ENCODE assay signal across 1 cellular context in the genomic region with DNA sequence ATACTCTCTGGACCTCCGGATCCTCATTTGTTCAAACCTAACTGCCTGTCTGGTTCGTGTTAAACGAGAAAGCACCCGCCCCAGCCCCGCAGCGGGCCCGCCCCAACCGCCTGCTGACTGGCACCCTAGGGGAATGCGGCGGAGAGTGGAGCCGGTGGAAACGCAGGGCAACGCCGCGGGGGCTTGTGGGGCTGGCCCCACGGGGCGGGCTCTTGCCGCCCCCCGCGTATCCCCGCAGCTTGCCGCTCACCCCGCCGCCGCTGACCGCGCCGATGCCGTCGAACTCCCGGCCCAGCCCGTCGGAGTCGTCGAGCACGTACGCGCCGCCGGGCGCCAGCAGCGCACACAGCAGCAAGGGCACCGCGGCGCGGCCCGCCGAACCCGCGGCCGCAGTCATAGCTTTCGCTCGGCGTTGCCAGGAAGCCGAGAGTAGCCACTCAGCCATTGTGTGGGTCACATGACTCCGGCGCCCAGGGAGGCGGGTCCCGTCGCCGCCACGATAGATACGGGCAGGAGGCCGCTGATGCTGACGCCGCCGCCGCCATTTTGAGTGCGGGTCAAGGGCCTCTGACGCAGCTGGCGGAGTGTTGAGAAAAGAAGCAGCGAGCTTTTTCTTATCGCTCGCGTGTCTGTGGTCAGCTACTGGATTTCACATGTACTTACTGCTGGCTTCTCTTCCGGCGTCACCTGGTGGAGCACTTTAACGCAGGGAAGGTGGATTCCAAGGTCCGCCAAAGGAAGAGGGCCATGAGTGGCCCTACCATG.
TF ChIP-seq lines count a peak whose summit lies in the region.

A gene (minus strand): TSS at position 463 of the 765 bp plus-strand sequence. CDS start 18 bp downstream, at position 445.

TF ChIP-seq in HEK293, 187 proteins besides CTCF, POLR2A, EP300 and RAD21 (continued from another document and continues in another):
- TF ChIP-seq, protein P1, sequence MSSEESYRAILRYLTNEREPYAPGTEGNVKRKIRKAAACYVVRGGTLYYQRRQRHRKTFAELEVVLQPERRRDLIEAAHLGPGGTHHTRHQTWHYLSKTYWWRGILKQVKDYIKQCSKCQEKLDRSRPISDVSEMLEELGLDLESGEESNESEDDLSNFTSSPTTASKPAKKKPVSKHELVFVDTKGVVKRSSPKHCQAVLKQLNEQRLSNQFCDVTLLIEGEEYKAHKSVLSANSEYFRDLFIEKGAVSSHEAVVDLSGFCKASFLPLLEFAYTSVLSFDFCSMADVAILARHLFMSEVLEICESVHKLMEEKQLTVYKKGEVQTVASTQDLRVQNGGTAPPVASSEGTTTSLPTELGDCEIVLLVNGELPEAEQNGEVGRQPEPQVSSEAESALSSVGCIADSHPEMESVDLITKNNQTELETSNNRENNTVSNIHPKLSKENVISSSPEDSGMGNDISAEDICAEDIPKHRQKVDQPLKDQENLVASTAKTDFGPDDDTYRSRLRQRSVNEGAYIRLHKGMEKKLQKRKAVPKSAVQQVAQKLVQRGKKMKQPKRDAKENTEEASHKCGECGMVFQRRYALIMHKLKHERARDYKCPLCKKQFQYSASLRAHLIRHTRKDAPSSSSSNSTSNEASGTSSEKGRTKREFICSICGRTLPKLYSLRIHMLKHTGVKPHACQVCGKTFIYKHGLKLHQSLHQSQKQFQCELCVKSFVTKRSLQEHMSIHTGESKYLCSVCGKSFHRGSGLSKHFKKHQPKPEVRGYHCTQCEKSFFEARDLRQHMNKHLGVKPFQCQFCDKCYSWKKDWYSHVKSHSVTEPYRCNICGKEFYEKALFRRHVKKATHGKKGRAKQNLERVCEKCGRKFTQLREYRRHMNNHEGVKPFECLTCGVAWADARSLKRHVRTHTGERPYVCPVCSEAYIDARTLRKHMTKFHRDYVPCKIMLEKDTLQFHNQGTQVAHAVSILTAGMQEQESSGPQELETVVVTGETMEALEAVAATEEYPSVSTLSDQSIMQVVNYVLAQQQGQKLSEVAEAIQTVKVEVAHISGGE (tag by site-specific recombination; conservative IDR thresholded peaks at IDR 0.05; ENCODE audit: low read depth), result no peak
- TF ChIP-seq ZNF558 (tag by site-specific recombination; IDR thresholded peaks at IDR 0.05) (no peak), ZNF202 (tag by site-specific recombination; IDR thresholded peaks at IDR 0.05; ENCODE audit: borderline replicate concordance) (no peak), OSR2 (tag by site-specific recombination; IDR thresholded peaks at IDR 0.05) (peak; percentile 41; the same call in 1 of the 2 replicates), ZNF548 (tag by site-specific recombination; IDR thresholded peaks at IDR 0.05) (no peak), TCF7L2 (IDR thresholded peaks at IDR 0.05; ENCODE audit: borderline replicate concordance, low read depth, low read length) (no peak), ZSCAN30 (tag by site-specific recombination; IDR thresholded peaks at IDR 0.05) (0 out of 2 replicates have a peak, but pooled peaks have one; percentile 43), ZNF629 (tag by site-specific recombination; IDR thresholded peaks at IDR 0.05) (peak; percentile 24; the same call in 1 of the 2 replicates), ZBTB7A (tag by site-specific recombination; IDR thresholded peaks at IDR 0.05; ENCODE audit: low read depth) (no peak), ZNF624 (tag by site-specific recombination; IDR thresholded peaks at IDR 0.05) (no peak), SALL2 (tag by site-specific recombination; IDR thresholded peaks at IDR 0.05; ENCODE audit: borderline replicate concordance) (no peak), ZNF157 (tag by site-specific recombination; IDR thresholded peaks at IDR 0.05) (no peak), ZNF658 (tag by site-specific recombination; IDR thresholded peaks at IDR 0.05) (no peak), ZNF174 (tag by site-specific recombination; IDR thresholded peaks at IDR 0.05) (no peak), ZNF23 (tag by site-specific recombination; IDR thresholded peaks at IDR 0.05; ENCODE audit: borderline replicate concordance) (no peak), ZBTB20 (tag by site-specific recombination; IDR thresholded peaks at IDR 0.05) (no peak; the same call in 1 of the 2 replicates), ZNF501 (tag by site-specific recombination; IDR thresholded peaks at IDR 0.05) (no peak), ZBTB1 (tag by site-specific recombination; IDR thresholded peaks at IDR 0.05) (no peak), ZNF660 (tag by site-specific recombination; IDR thresholded peaks at IDR 0.05) (0 out of 2 replicates have a peak, but pooled peaks have one; percentile 22), BCL11A (tag by site-specific recombination; IDR thresholded peaks at IDR 0.05; ENCODE audit: low read depth) (no peak), ZBTB17 (tag by site-specific recombination; IDR thresholded peaks at IDR 0.05) (peak; percentile 61; the same call in 1 of the 2 replicates), ZNF623 (tag by site-specific recombination; IDR thresholded peaks at IDR 0.05) (no peak), GLIS1 (tag by site-specific recombination; IDR thresholded peaks at IDR 0.05) (peak; percentile 12; the same call in 1 of the 2 replicates), SP7 (tag by site-specific recombination; IDR thresholded peaks at IDR 0.05) (0 out of 2 replicates have a peak, but pooled peaks have one; percentile 32), KLF9 (tag by site-specific recombination; IDR thresholded peaks at IDR 0.05; ENCODE audit: low read depth) (0 out of 2 replicates have a peak, but pooled peaks have one; percentile 24), ZNF133 (tag by site-specific recombination; IDR thresholded peaks at IDR 0.05) (no peak), ZNF266 (tag by site-specific recombination; IDR thresholded peaks at IDR 0.05; ENCODE audit: low read depth) (no peak), ZNF677 (tag by site-specific recombination; IDR thresholded peaks at IDR 0.05) (no peak), ZBTB8A (tag by site-specific recombination; IDR thresholded peaks at IDR 0.05) (no peak), SCRT2 (tag by site-specific recombination; IDR thresholded peaks at IDR 0.05) (no peak), ZNF596 (tag by site-specific recombination; IDR thresholded peaks at IDR 0.05) (no peak), ZBTB48 (tag by site-specific recombination; IDR thresholded peaks at IDR 0.05) (peak; percentile 48; the same call in 1 of the 2 replicates), IKZF3 (tag by site-specific recombination; IDR thresholded peaks at IDR 0.05) (no peak), ZNF211 (tag by site-specific recombination; IDR thresholded peaks at IDR 0.05; ENCODE audit: low read depth) (no peak), ZNF701 (tag by site-specific recombination; IDR thresholded peaks at IDR 0.05) (no peak), ZNF521 (tag by site-specific recombination; IDR thresholded peaks at IDR 0.05) (no peak), GFI1B (tag by site-specific recombination; IDR thresholded peaks at IDR 0.05) (no peak), ZNF426 (tag by site-specific recombination; IDR thresholded peaks at IDR 0.05) (no peak), ZNF747 (tag by site-specific recombination; IDR thresholded peaks at IDR 0.05) (no peak)
- TF ChIP-seq, protein P2, sequence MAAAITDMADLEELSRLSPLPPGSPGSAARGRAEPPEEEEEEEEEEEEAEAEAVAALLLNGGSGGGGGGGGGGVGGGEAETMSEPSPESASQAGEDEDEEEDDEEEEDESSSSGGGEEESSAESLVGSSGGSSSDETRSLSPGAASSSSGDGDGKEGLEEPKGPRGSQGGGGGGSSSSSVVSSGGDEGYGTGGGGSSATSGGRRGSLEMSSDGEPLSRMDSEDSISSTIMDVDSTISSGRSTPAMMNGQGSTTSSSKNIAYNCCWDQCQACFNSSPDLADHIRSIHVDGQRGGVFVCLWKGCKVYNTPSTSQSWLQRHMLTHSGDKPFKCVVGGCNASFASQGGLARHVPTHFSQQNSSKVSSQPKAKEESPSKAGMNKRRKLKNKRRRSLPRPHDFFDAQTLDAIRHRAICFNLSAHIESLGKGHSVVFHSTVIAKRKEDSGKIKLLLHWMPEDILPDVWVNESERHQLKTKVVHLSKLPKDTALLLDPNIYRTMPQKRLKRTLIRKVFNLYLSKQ (tag by site-specific recombination; IDR thresholded peaks at IDR 0.05; ENCODE audit: borderline replicate concordance), result no peak
- TF ChIP-seq, protein P3, sequence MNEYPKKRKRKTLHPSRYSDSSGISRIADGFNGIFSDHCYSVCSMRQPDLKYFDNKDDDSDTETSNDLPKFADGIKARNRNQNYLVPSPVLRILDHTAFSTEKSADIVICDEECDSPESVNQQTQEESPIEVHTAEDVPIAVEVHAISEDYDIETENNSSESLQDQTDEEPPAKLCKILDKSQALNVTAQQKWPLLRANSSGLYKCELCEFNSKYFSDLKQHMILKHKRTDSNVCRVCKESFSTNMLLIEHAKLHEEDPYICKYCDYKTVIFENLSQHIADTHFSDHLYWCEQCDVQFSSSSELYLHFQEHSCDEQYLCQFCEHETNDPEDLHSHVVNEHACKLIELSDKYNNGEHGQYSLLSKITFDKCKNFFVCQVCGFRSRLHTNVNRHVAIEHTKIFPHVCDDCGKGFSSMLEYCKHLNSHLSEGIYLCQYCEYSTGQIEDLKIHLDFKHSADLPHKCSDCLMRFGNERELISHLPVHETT (tag by site-specific recombination; IDR thresholded peaks at IDR 0.05), result no peak
- TF ChIP-seq, protein P4, sequence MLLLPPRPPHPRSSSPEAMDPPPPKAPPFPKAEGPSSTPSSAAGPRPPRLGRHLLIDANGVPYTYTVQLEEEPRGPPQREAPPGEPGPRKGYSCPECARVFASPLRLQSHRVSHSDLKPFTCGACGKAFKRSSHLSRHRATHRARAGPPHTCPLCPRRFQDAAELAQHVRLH (tag by site-specific recombination; IDR thresholded peaks at IDR 0.05), result no peak
- TF ChIP-seq, protein P5, sequence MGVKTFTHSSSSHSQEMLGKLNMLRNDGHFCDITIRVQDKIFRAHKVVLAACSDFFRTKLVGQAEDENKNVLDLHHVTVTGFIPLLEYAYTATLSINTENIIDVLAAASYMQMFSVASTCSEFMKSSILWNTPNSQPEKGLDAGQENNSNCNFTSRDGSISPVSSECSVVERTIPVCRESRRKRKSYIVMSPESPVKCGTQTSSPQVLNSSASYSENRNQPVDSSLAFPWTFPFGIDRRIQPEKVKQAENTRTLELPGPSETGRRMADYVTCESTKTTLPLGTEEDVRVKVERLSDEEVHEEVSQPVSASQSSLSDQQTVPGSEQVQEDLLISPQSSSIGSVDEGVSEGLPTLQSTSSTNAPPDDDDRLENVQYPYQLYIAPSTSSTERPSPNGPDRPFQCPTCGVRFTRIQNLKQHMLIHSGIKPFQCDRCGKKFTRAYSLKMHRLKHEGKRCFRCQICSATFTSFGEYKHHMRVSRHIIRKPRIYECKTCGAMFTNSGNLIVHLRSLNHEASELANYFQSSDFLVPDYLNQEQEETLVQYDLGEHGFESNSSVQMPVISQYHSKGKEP (tag by site-specific recombination; IDR thresholded peaks at IDR 0.05), result no peak
- TF ChIP-seq, protein P6, sequence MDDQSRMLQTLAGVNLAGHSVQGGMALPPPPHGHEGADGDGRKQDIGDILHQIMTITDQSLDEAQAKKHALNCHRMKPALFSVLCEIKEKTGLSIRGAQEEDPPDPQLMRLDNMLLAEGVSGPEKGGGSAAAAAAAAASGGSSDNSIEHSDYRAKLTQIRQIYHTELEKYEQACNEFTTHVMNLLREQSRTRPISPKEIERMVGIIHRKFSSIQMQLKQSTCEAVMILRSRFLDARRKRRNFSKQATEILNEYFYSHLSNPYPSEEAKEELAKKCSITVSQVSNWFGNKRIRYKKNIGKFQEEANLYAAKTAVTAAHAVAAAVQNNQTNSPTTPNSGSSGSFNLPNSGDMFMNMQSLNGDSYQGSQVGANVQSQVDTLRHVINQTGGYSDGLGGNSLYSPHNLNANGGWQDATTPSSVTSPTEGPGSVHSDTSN (CRISPR knock-in tag; IDR thresholded peaks at IDR 0.05), result peak; percentile 35; the same call in 1 of the 2 replicates
- TF ChIP-seq, protein P7, sequence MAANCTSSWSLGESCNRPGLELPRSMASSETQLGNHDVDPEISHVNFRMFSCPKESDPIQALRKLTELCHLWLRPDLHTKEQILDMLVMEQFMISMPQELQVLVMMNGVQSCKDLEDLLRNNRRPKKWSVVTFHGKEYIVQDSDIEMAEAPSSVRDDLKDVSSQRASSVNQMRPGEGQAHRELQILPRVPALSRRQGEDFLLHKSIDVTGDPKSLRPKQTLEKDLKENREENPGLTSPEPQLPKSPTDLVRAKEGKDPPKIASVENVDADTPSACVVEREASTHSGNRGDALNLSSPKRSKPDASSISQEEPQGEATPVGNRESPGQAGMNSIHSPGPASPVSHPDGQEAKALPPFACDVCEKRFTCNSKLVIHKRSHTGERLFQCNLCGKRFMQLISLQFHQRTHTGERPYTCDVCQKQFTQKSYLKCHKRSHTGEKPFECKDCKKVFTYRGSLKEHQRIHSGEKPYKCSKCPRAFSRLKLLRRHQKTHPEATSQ (tag by site-specific recombination; IDR thresholded peaks at IDR 0.05), result no peak
- TF ChIP-seq, protein P8, sequence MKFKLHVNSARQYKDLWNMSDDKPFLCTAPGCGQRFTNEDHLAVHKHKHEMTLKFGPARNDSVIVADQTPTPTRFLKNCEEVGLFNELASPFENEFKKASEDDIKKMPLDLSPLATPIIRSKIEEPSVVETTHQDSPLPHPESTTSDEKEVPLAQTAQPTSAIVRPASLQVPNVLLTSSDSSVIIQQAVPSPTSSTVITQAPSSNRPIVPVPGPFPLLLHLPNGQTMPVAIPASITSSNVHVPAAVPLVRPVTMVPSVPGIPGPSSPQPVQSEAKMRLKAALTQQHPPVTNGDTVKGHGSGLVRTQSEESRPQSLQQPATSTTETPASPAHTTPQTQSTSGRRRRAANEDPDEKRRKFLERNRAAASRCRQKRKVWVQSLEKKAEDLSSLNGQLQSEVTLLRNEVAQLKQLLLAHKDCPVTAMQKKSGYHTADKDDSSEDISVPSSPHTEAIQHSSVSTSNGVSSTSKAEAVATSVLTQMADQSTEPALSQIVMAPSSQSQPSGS (tag by site-specific recombination; IDR thresholded peaks at IDR 0.05; ENCODE audit: low read depth), result no peak
- TF ChIP-seq, protein P9, sequence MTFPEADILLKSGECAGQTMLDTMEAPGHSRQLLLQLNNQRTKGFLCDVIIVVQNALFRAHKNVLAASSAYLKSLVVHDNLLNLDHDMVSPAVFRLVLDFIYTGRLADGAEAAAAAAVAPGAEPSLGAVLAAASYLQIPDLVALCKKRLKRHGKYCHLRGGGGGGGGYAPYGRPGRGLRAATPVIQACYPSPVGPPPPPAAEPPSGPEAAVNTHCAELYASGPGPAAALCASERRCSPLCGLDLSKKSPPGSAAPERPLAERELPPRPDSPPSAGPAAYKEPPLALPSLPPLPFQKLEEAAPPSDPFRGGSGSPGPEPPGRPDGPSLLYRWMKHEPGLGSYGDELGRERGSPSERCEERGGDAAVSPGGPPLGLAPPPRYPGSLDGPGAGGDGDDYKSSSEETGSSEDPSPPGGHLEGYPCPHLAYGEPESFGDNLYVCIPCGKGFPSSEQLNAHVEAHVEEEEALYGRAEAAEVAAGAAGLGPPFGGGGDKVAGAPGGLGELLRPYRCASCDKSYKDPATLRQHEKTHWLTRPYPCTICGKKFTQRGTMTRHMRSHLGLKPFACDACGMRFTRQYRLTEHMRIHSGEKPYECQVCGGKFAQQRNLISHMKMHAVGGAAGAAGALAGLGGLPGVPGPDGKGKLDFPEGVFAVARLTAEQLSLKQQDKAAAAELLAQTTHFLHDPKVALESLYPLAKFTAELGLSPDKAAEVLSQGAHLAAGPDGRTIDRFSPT (tag by site-specific recombination; IDR thresholded peaks at IDR 0.05), result no peak
